ENCODE assay signal across 26 cellular contexts in genomic region chr20:18144541-18145099, GRCh38. TPM values are rescaled to one million over a fixed set of nuclear protein-coding genes. Genes with fewer than 3 reads are reported as not detected.
DNase-seq lines count a peak whose midpoint lies in the region; ATAC-seq and TF ChIP-seq lines count a peak whose summit lies in the region.
"Had no signal": no experiment of that assay in that cellular context is flagged by ENCODE, and none has a peak within 500 bp of the region (broad histone marks: within the 10 kb centered on the region; RNA-seq: fewer than 3 reads in every experiment).

No MANE protein-coding gene starts in this region.

- peaks cover 9% of the 10 kb centered on the region; the same call in 2 of the 3 replicates for H3K4me1 Mint-ChIP-seq in GM23338

- peaks cover 16% of the 10 kb centered on the region for H4K20me1 ChIP-seq in GM23338 (replicated peaks; ENCODE audit: insufficient read depth)

- ATAC-seq in GM23338 (peak; percentile 52; the same call in 2 of the 3 replicates), esophagus mucosa (peak; percentile 33), mucosa of descending colon (peak; percentile 45), HG02840 (IDR thresholded peaks at IDR 0.05; ENCODE audit: low FRiP score, unreplicated experiment) (no peak)
- ATAC-seq: natural killer cell treated with Interleukin-12 subunit alpha and Interleukin-12 subunit beta and Interleukin-15 and Interleukin-18, amount 100 ng/mL, for 72 hours; pancreas; stimulated activated effector memory CD8-positive, alpha-beta T cell treated with anti-CD3 and anti-CD28 coated beads, Interleukin-12 subunit alpha, Interleukin-12 subunit beta, amount 100 ng/mL, for 72 hours had no signal

- no peaks in the 10 kb centered on the region for H3K9me3 ChIP-seq in mucosa of descending colon
- H3K9me3 ChIP-seq: pancreas, right lobe of liver, thoracic aorta had no signal

- peak; percentile 17 for DNase-seq in GM23338 (ENCODE audit: low spot score)
- DNase-seq in M059J (ENCODE audit: low read depth), result peak; percentile 36
- no peak for DNase-seq in mucosa of descending colon
- no peak for DNase-seq in NCI-H1436 treated with DMSO at 0.1 percent for 48 hours (lab: John Stamatoyannopoulos, UW)
- no peak for DNase-seq in activated CD4-positive, CD25-positive, alpha-beta regulatory T cell treated with anti-CD3 and anti-CD28 coated beads, Interleukin-2, amount 50 U/mL, for 72 hours
- no peak for DNase-seq in C1 segment of cervical spinal cord (lab: John Stamatoyannopoulos, UW)
- DNase-seq: activated CD4-positive, alpha-beta T cell treated with anti-CD3 and anti-CD28 coated beads, Interleukin-2, amount 10 ng/mL, durations not matched to agents 7 days and 5 days; activated naive CD8-positive, alpha-beta T cell treated with anti-CD3 and anti-CD28 coated beads, Interleukin-2, amount 10 ng/mL, durations not matched to agents 7 days and 5 days; DMS 273 treated with DMSO at 0.1 percent for 48 hours; GDM1; NCI-H146; NCI-H2171 treated with DMSO at 0.1 percent for 48 hours; NCI-H774; pancreas; right lobe of liver; SIG-M5; T-helper 1 cell had no signal

- peaks cover 17% of the 10 kb centered on the region; the same call in 1 of the 2 replicates for H3K36me3 ChIP-seq in GM23338 (ENCODE audit: insufficient read depth)
- no peaks in the 10 kb centered on the region for H3K36me3 ChIP-seq in mucosa of descending colon (ENCODE audit: low read depth)
- H3K36me3 ChIP-seq: pancreas had no signal

- H3K27ac ChIP-seq in GM23338 (ENCODE audit: low read depth), result peak overlapping the region; percentile 0; the same call in 1 of the 2 replicates
- H3K27ac ChIP-seq: coronary artery, pancreas, right lobe of liver, thoracic aorta had no signal

- no peak overlapping the region for H3K4me3 ChIP-seq in GM23338
- H3K4me3 ChIP-seq in mucosa of descending colon, result no peak overlapping the region
- H3K4me3 ChIP-seq: coronary artery, pancreas, right lobe of liver, thoracic aorta had no signal

- H3K4me2 ChIP-seq in GM23338, result no peak overlapping the region

- no peaks in the 10 kb centered on the region for H3F3A ChIP-seq in GM23338 (replicated peaks; ENCODE audit: low read depth)

- no peaks in the 10 kb centered on the region for H3K27me3 ChIP-seq in GM23338 (ENCODE audit: insufficient read depth)
- H3K27me3 ChIP-seq: pancreas, right lobe of liver had no signal

- no peak overlapping the region for H2AFZ ChIP-seq in GM23338

- H3K27ac Mint-ChIP-seq in GM23338, result no peak overlapping the region
- H3K27ac Mint-ChIP-seq: activated CD4-positive, alpha-beta T cell treated with anti-CD3 and anti-CD28 coated beads, Interleukin-2, amount 10 ng/mL, durations not matched to agents 7 days and 5 days; activated naive CD8-positive, alpha-beta T cell treated with anti-CD3 and anti-CD28 coated beads, Interleukin-2, amount 10 ng/mL, durations not matched to agents 7 days and 5 days; activated T-helper 2 cell treated with anti-CD3 and anti-CD28 coated beads, Interferon-gamma antibody, Interleukin-2, Interleukin-4, amounts not matched to agents 10 μg/mL and 5 μg/mL and 100 μg/mL, durations not matched to agents 14 hours and 24 hours and 36 hours; natural killer cell treated with Interleukin-12 subunit alpha and Interleukin-12 subunit beta and Interleukin-15 and Interleukin-18, amount 100 ng/mL, for 72 hours; stimulated activated effector memory CD8-positive, alpha-beta T cell treated with anti-CD3 and anti-CD28 coated beads, Interleukin-12 subunit alpha, Interleukin-12 subunit beta, amount 100 ng/mL, for 72 hours had no signal

- no peak overlapping the region for H3K4me3 Mint-ChIP-seq in GM23338
- H3K4me3 Mint-ChIP-seq: activated CD4-positive, alpha-beta T cell treated with anti-CD3 and anti-CD28 coated beads, Interleukin-2, amount 10 ng/mL, durations not matched to agents 7 days and 5 days; activated naive CD8-positive, alpha-beta T cell treated with anti-CD3 and anti-CD28 coated beads, Interleukin-2, amount 10 ng/mL, durations not matched to agents 7 days and 5 days; CD14-positive monocyte; natural killer cell treated with Interleukin-12 subunit alpha and Interleukin-12 subunit beta and Interleukin-15 and Interleukin-18, amount 100 ng/mL, for 72 hours; stimulated activated effector memory CD8-positive, alpha-beta T cell treated with anti-CD3 and anti-CD28 coated beads, Interleukin-12 subunit alpha, Interleukin-12 subunit beta, amount 100 ng/mL, for 72 hours had no signal

- H3K9me3 Mint-ChIP-seq in GM23338, result no peaks in the 10 kb centered on the region
- H3K9me3 Mint-ChIP-seq: activated CD4-positive, alpha-beta T cell treated with anti-CD3 and anti-CD28 coated beads, Interleukin-2, amount 10 ng/mL, durations not matched to agents 7 days and 5 days; activated naive CD8-positive, alpha-beta T cell treated with anti-CD3 and anti-CD28 coated beads, Interleukin-2, amount 10 ng/mL, durations not matched to agents 7 days and 5 days; activated T-helper 2 cell treated with anti-CD3 and anti-CD28 coated beads, Interferon-gamma antibody, Interleukin-2, Interleukin-4, amounts not matched to agents 10 μg/mL and 5 μg/mL and 100 μg/mL, durations not matched to agents 14 hours and 24 hours and 36 hours; brain; CD14-positive monocyte; natural killer cell treated with Interleukin-12 subunit alpha and Interleukin-12 subunit beta and Interleukin-15 and Interleukin-18, amount 100 ng/mL, for 72 hours; stimulated activated effector memory CD8-positive, alpha-beta T cell treated with anti-CD3 and anti-CD28 coated beads, Interleukin-12 subunit alpha, Interleukin-12 subunit beta, amount 100 ng/mL, for 72 hours had no signal

- H3K36me3 Mint-ChIP-seq in GM23338 (ENCODE audit: low read depth), result peaks cover 35% of the 10 kb centered on the region

- H3K4me1 ChIP-seq in GM23338 (ENCODE audit: insufficient read depth), result no peaks in the 10 kb centered on the region
- H3K4me1 ChIP-seq in mucosa of descending colon (ENCODE audit: low read depth), result peaks cover 4% of the 10 kb centered on the region

- TF ChIP-seq CTCF in GM23338 (conservative IDR thresholded peaks at IDR 0.05; ENCODE audit: low read depth in 2 of 2), result no peak
- TF ChIP-seq CTCF in mucosa of descending colon (IDR thresholded peaks at IDR 0.05), result no peak

- intact Hi-C loops in mucosa of descending colon (cut with DNase I, micrococcal nuclease), result no loop called here

- peaks cover 2% of the 10 kb centered on the region for H3K27me3 Mint-ChIP-seq in GM23338 (ENCODE audit: insufficient read depth, low read depth, poor library complexity)
- H3K27me3 Mint-ChIP-seq: activated CD4-positive, alpha-beta T cell treated with anti-CD3 and anti-CD28 coated beads, Interleukin-2, amount 10 ng/mL, durations not matched to agents 7 days and 5 days; activated naive CD8-positive, alpha-beta T cell treated with anti-CD3 and anti-CD28 coated beads, Interleukin-2, amount 10 ng/mL, durations not matched to agents 7 days and 5 days; brain; natural killer cell treated with Interleukin-12 subunit alpha and Interleukin-12 subunit beta and Interleukin-15 and Interleukin-18, amount 100 ng/mL, for 72 hours had no signal

- H3K9me2 ChIP-seq in GM23338 (ENCODE audit: insufficient read depth), result no peaks in the 10 kb centered on the region

- H3K79me2 ChIP-seq in GM23338 (replicated peaks; ENCODE audit: insufficient read depth), result peaks cover 44% of the 10 kb centered on the region

RNA-seq across cellular contexts. Expression of gene KAT14, which starts 7.0 kb away (rescaled TPM):
- 24.6 and 25.0 TPM in 2 replicates for total RNA-seq in GM23338 (2014; rRNA removed; shearing (Covaris generic))
- 17.3 and 17.8 TPM in 2 replicates for polyA plus RNA-seq in GM23338 (2016; fragmentation: Nextera tagmentation; extraction: Ambion mirVana)
- total RNA-seq in M059J (2014; rRNA removed; shearing (Covaris generic)), result 11.2 and 15.4 TPM in 2 replicates
- 6.8 TPM for total RNA-seq in esophagus mucosa
- 10 to 100 TPM; 13.0 to 23.4 (median 16.6) TPM for total RNA-seq in mucosa of descending colon

RNA-seq across cellular contexts. Expression of gene PET117, which starts 7.0 kb away (rescaled TPM):
- 21.7 and 25.2 TPM in 2 replicates for total RNA-seq in GM23338 (2014; rRNA removed; shearing (Covaris generic))
- 36.1 and 41.9 TPM in 2 replicates for polyA plus RNA-seq in GM23338 (2016; fragmentation: Nextera tagmentation; extraction: Ambion mirVana)
- total RNA-seq in M059J (2014; rRNA removed; shearing (Covaris generic)), result 33.4 and 38.0 TPM in 2 replicates
- total RNA-seq in esophagus mucosa (5.0 TPM), mucosa of descending colon (10 to 100 TPM; 13.6 to 25.6 (median 14.7) TPM)

Comparison
In these comparisons a context has a peak if more than half of its experiments do, and no peak if none do; other contexts are left out.
1. DNase-seq: peak in GM23338 (single experiment) and M059J (single experiment); none in mucosa of descending colon (0 of 3), NCI-H1436 treated with DMSO at 0.1 percent for 48 hours (single experiment), activated CD4-positive, CD25-positive, alpha-beta regulatory T cell treated with anti-CD3 and anti-CD28 coated beads, Interleukin-2, amount 50 U/mL, for 72 hours (single experiment) and C1 segment of cervical spinal cord (0 of 14).